ENCODE assay signal across 13 cellular contexts in genomic region chr1:40855513-40855912, GRCh38. TPM values are rescaled to one million over a fixed set of nuclear protein-coding genes. Genes with fewer than 3 reads are reported as not detected.
DNase-seq lines count a peak whose midpoint lies in the region; ATAC-seq lines count a peak whose summit lies in the region.
"Had no signal": no experiment of that assay in that cellular context is flagged by ENCODE, and none has a peak within 500 bp of the region (broad histone marks: within the 10 kb centered on the region; RNA-seq: fewer than 3 reads in every experiment).

No MANE protein-coding gene starts in this region.

- POLR2A ChIA-PET in activated CD4-positive, alpha-beta T cell treated with anti-CD3 and anti-CD28 coated beads for 36 hours (lab: Charles Lee) = no interaction called here
- POLR2A ChIA-PET in naive thymus-derived CD8-positive, alpha-beta T cell (lab: Charles Lee) = interaction anchor here (1.3 kb wide), 1 partner anchor 37 kb away, joined by 3 read pairs; no protein-coding TSS in a partner anchor

- no peaks in the 10 kb centered on the region for H3K36me3 ChIP-seq in H7 (replicated peaks; ENCODE audit: control insufficient read depth, insufficient read depth, low read length)
- H3K36me3 ChIP-seq: BLaER1 had no signal

- peaks cover 17% of the 10 kb centered on the region for H3K27me3 ChIP-seq in H7 (ENCODE audit: control insufficient read depth, insufficient read depth, low read length)
- H3K27me3 ChIP-seq: BLaER1 had no signal

- intact Hi-C loops in activated CD4-positive, alpha-beta T cell treated with anti-CD3 and anti-CD28 coated beads for 36 hours (cut with DNase I, micrococcal nuclease) = no loop called here

- H3K4me1 Mint-ChIP-seq in activated CD4-positive, alpha-beta T cell treated with anti-CD3 and anti-CD28 coated beads for 36 hours = no peaks in the 10 kb centered on the region
- H3K4me1 Mint-ChIP-seq in activated naive CD8-positive, alpha-beta T cell treated with anti-CD3 and anti-CD28 coated beads for 36 hours = no peaks in the 10 kb centered on the region
- peaks cover 4 to 8% (median 6%) of the 10 kb centered on the region in 4 donors for H3K4me1 Mint-ChIP-seq in naive thymus-derived CD8-positive, alpha-beta T cell
- H3K4me1 Mint-ChIP-seq in T-helper 17 cell = peaks cover 3% of the 10 kb centered on the region
- peaks cover 3 to 7% of the 10 kb centered on the region in 2 donors for H3K4me1 Mint-ChIP-seq in stimulated activated naive B cell treated with anti-CD40 and anti-IgM and Interleukin-4, amounts not matched to agents 10 μg/mL and 1 μg/mL and 100 μg/mL, for 72 hours

- peaks cover 7% of the 10 kb centered on the region for H3K27me3 Mint-ChIP-seq in activated CD4-positive, alpha-beta T cell treated with anti-CD3 and anti-CD28 coated beads for 36 hours
- peaks cover 3% of the 10 kb centered on the region for H3K27me3 Mint-ChIP-seq in activated naive CD8-positive, alpha-beta T cell treated with anti-CD3 and anti-CD28 coated beads for 36 hours
- peaks cover 0 to 6% (median 0%) of the 10 kb centered on the region in 5 donors for H3K27me3 Mint-ChIP-seq in naive thymus-derived CD8-positive, alpha-beta T cell
- H3K27me3 Mint-ChIP-seq in T-helper 17 cell = peaks cover 10% of the 10 kb centered on the region
- H3K27me3 Mint-ChIP-seq in stimulated activated naive B cell treated with anti-CD40 and anti-IgM and Interleukin-4, amounts not matched to agents 10 μg/mL and 1 μg/mL and 100 μg/mL, for 72 hours = peaks cover 16 to 29% of the 10 kb centered on the region in 2 donors

- no peak overlapping the region for H3K4me3 Mint-ChIP-seq in activated CD4-positive, alpha-beta T cell treated with anti-CD3 and anti-CD28 coated beads for 36 hours
- H3K4me3 Mint-ChIP-seq in activated naive CD8-positive, alpha-beta T cell treated with anti-CD3 and anti-CD28 coated beads for 36 hours = no peak overlapping the region
- no peak overlapping the region for H3K4me3 Mint-ChIP-seq in naive thymus-derived CD8-positive, alpha-beta T cell
- H3K4me3 Mint-ChIP-seq in T-helper 17 cell = no peak overlapping the region
- no peak overlapping the region for H3K4me3 Mint-ChIP-seq in stimulated activated naive B cell treated with anti-CD40 and anti-IgM and Interleukin-4, amounts not matched to agents 10 μg/mL and 1 μg/mL and 100 μg/mL, for 72 hours
- H3K4me3 Mint-ChIP-seq: stimulated activated effector memory CD8-positive, alpha-beta T cell treated with anti-CD3 and anti-CD28 coated beads, Interleukin-12 subunit alpha, Interleukin-12 subunit beta, amount 100 ng/mL, for 72 hours had no signal

- H3K9me3 Mint-ChIP-seq in activated CD4-positive, alpha-beta T cell treated with anti-CD3 and anti-CD28 coated beads for 36 hours (ENCODE audit: low read depth) = no peaks in the 10 kb centered on the region
- no peaks in the 10 kb centered on the region for H3K9me3 Mint-ChIP-seq in activated naive CD8-positive, alpha-beta T cell treated with anti-CD3 and anti-CD28 coated beads for 36 hours
- H3K9me3 Mint-ChIP-seq in naive thymus-derived CD8-positive, alpha-beta T cell = no peaks in the 10 kb centered on the region
- no peaks in the 10 kb centered on the region for H3K9me3 Mint-ChIP-seq in stimulated activated naive B cell treated with anti-CD40 and anti-IgM and Interleukin-4, amounts not matched to agents 10 μg/mL and 1 μg/mL and 100 μg/mL, for 72 hours
- H3K9me3 Mint-ChIP-seq: stimulated activated effector memory CD8-positive, alpha-beta T cell treated with anti-CD3 and anti-CD28 coated beads, Interleukin-12 subunit alpha, Interleukin-12 subunit beta, amount 100 ng/mL, for 72 hours had no signal

- H3K36me3 Mint-ChIP-seq in activated CD4-positive, alpha-beta T cell treated with anti-CD3 and anti-CD28 coated beads for 36 hours (ENCODE audit: low read depth) = no peaks in the 10 kb centered on the region
- H3K36me3 Mint-ChIP-seq in activated naive CD8-positive, alpha-beta T cell treated with anti-CD3 and anti-CD28 coated beads for 36 hours = no peaks in the 10 kb centered on the region
- H3K36me3 Mint-ChIP-seq in naive thymus-derived CD8-positive, alpha-beta T cell = no peaks in the 10 kb centered on the region
- no peaks in the 10 kb centered on the region for H3K36me3 Mint-ChIP-seq in T-helper 17 cell (ENCODE audit: low read depth)
- H3K36me3 Mint-ChIP-seq in stimulated activated naive B cell treated with anti-CD40 and anti-IgM and Interleukin-4, amounts not matched to agents 10 μg/mL and 1 μg/mL and 100 μg/mL, for 72 hours = no peaks in the 10 kb centered on the region
- H3K36me3 Mint-ChIP-seq: stimulated activated effector memory CD8-positive, alpha-beta T cell treated with anti-CD3 and anti-CD28 coated beads, Interleukin-12 subunit alpha, Interleukin-12 subunit beta, amount 100 ng/mL, for 72 hours had no signal

- peak; percentile 51 for ATAC-seq in activated CD4-positive, alpha-beta T cell treated with anti-CD3 and anti-CD28 coated beads for 36 hours
- peak; percentile 44 for ATAC-seq in naive thymus-derived CD8-positive, alpha-beta T cell
- ATAC-seq in T-helper 17 cell = no peak
- ATAC-seq in stimulated activated naive B cell treated with anti-CD40 and anti-IgM and Interleukin-4, amounts not matched to agents 10 μg/mL and 1 μg/mL and 100 μg/mL, for 72 hours (replicated peaks) = no peak
- ATAC-seq: left lobe of liver; right cardiac atrium; stimulated activated effector memory CD8-positive, alpha-beta T cell treated with anti-CD3 and anti-CD28 coated beads, Interleukin-12 subunit alpha, Interleukin-12 subunit beta, amount 100 ng/mL, for 72 hours had no signal

- H3K27ac ChIP-seq in caudate nucleus (ENCODE audit: low read depth, low read length) = no peak overlapping the region
- H3K27ac ChIP-seq: BLaER1 had no signal

- no peaks in the 10 kb centered on the region for H3K9me3 ChIP-seq in T-helper 17 cell (ENCODE audit: control insufficient read depth, low read length, poor library complexity, severe bottlenecking)
- H3K9me3 ChIP-seq: BLaER1 had no signal

- peak; percentile 51 for DNase-seq in activated CD4-positive, alpha-beta T cell treated with anti-CD3 and anti-CD28 coated beads for 36 hours
- no peak for DNase-seq in activated CD4-positive, alpha-beta T cell treated with anti-CD3 and anti-CD28 coated beads for 1 hour
- DNase-seq in H7 (peak; percentile 69), caudate nucleus (lab: John Stamatoyannopoulos, UW) (no peak), T-helper 17 cell (no peak)
- DNase-seq in activated naive CD8-positive, alpha-beta T cell treated with anti-CD3 and anti-CD28 coated beads for 36 hours = peak; percentile 27
- DNase-seq in naive thymus-derived CD8-positive, alpha-beta T cell = peak in 2 of 10 donors; percentile 12 to 62
- no peak for DNase-seq in stimulated activated naive B cell treated with anti-CD40 and anti-IgM and Interleukin-4, amounts not matched to agents 10 μg/mL and 1 μg/mL and 100 μg/mL, for 72 hours
- DNase-seq: NCI-H1105, right cardiac atrium had no signal

- H3K27ac Mint-ChIP-seq in activated CD4-positive, alpha-beta T cell treated with anti-CD3 and anti-CD28 coated beads for 36 hours = no peak overlapping the region
- H3K27ac Mint-ChIP-seq in activated naive CD8-positive, alpha-beta T cell treated with anti-CD3 and anti-CD28 coated beads for 36 hours = no peak overlapping the region
- no peak overlapping the region for H3K27ac Mint-ChIP-seq in naive thymus-derived CD8-positive, alpha-beta T cell
- no peak overlapping the region for H3K27ac Mint-ChIP-seq in T-helper 17 cell
- H3K27ac Mint-ChIP-seq in stimulated activated naive B cell treated with anti-CD40 and anti-IgM and Interleukin-4, amounts not matched to agents 10 μg/mL and 1 μg/mL and 100 μg/mL, for 72 hours = no peak overlapping the region
- H3K27ac Mint-ChIP-seq: stimulated activated effector memory CD8-positive, alpha-beta T cell treated with anti-CD3 and anti-CD28 coated beads, Interleukin-12 subunit alpha, Interleukin-12 subunit beta, amount 100 ng/mL, for 72 hours had no signal

- CTCF ChIA-PET in activated CD4-positive, alpha-beta T cell treated with anti-CD3 and anti-CD28 coated beads for 36 hours (lab: Charles Lee) = interaction anchor here (0.8 to 2.0 kb wide), 4 partner anchors 11 to 97 kb away, joined by 3 to 6 read pairs (median 4); no protein-coding TSS in a partner anchor

- H3K4me3 ChIP-seq in H7 (ENCODE audit: insufficient read depth, low read depth, low read length) = no peak overlapping the region
- H3K4me3 ChIP-seq: BLaER1 had no signal

RNA-seq across cellular contexts. Expression of gene CITED4, which starts 6.7 kb away (rescaled TPM):
- 1 to 10 TPM; 1.6 to 3.0 TPM for total RNA-seq in activated CD4-positive, alpha-beta T cell treated with anti-CD3 and anti-CD28 coated beads for 36 hours
- total RNA-seq in H7 (2014; rRNA removed; shearing (Covaris generic)) = 13.9 and 15.7 TPM in 2 replicates
- 1 to 10 TPM; 4.3 to 5.3 TPM for total RNA-seq in activated naive CD8-positive, alpha-beta T cell treated with anti-CD3 and anti-CD28 coated beads for 36 hours
- 10 to 100 TPM; 24.3 to 24.5 TPM for total RNA-seq in naive thymus-derived CD8-positive, alpha-beta T cell
- polyA plus RNA-seq in naive thymus-derived CD8-positive, alpha-beta T cell = 10 to 100 TPM; 24.5 to 45.4 (median 27.4) TPM
- 10 to 100 TPM; 17.2 to 23.6 TPM for total RNA-seq in T-helper 17 cell

Comparison
In these comparisons a context has a peak if more than half of its experiments do, and no peak if none do; other contexts are left out.
1. DNase-seq: peak in activated CD4-positive, alpha-beta T cell treated with anti-CD3 and anti-CD28 coated beads for 36 hours (single experiment), H7 (single experiment) and activated naive CD8-positive, alpha-beta T cell treated with anti-CD3 and anti-CD28 coated beads for 36 hours (single experiment); none in activated CD4-positive, alpha-beta T cell treated with anti-CD3 and anti-CD28 coated beads for 1 hour (single experiment), caudate nucleus (0 of 61), T-helper 17 cell (0 of 3) and stimulated activated naive B cell treated with anti-CD40 and anti-IgM and Interleukin-4, amounts not matched to agents 10 μg/mL and 1 μg/mL and 100 μg/mL, for 72 hours (single experiment).
2. ATAC-seq: peak in activated CD4-positive, alpha-beta T cell treated with anti-CD3 and anti-CD28 coated beads for 36 hours (single experiment) and naive thymus-derived CD8-positive, alpha-beta T cell (2 of 2); none in T-helper 17 cell (single experiment) and stimulated activated naive B cell treated with anti-CD40 and anti-IgM and Interleukin-4, amounts not matched to agents 10 μg/mL and 1 μg/mL and 100 μg/mL, for 72 hours (0 of 2).